In genomic region chr12:120265483-120266179, GRCh38 we compare ENCODE assay signal across 1 cellular context.
TF ChIP-seq lines count a peak whose summit lies in the region.

Gene PXN (minus strand): TSS chr12:120265730. CDS start chr12:120265629, 101 bp downstream.

TF ChIP-seq in K562, 482 proteins besides CTCF, POLR2A, EP300 and RAD21 (continued from another document and continues in another):
- TF ChIP-seq, protein P1, sequence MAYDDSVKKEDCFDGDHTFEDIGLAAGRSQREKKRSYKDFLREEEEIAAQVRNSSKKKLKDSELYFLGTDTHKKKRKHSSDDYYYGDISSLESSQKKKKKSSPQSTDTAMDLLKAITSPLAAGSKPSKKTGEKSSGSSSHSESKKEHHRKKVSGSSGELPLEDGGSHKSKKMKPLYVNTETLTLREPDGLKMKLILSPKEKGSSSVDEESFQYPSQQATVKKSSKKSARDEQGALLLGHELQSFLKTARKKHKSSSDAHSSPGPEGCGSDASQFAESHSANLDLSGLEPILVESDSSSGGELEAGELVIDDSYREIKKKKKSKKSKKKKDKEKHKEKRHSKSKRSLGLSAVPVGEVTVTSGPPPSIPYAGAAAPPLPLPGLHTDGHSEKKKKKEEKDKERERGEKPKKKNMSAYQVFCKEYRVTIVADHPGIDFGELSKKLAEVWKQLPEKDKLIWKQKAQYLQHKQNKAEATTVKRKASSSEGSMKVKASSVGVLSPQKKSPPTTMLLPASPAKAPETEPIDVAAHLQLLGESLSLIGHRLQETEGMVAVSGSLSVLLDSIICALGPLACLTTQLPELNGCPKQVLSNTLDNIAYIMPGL (CRISPR knock-in tag; IDR thresholded peaks at IDR 0.05), result no peak
- peak; percentile 88 for TF ChIP-seq PKNOX1 (IDR thresholded peaks at IDR 0.05)
- TF ChIP-seq NUFIP1 (IDR thresholded peaks at IDR 0.05; ENCODE audit: partially characterized antibody), result no peak
- TF ChIP-seq ZNF609 (CRISPR knock-in tag; IDR thresholded peaks at IDR 0.05; ENCODE audit: borderline replicate concordance), result no peak
- TF ChIP-seq SMARCC2 (IDR thresholded peaks at IDR 0.05; ENCODE audit: low read depth), result no peak
- 0 out of 2 replicates have a peak, but pooled peaks have one; percentile 10 for TF ChIP-seq ZBTB33 (CRISPR knock-in tag; IDR thresholded peaks at IDR 0.05)
- TF ChIP-seq ESRRA (IDR thresholded peaks at IDR 0.05; ENCODE audit: borderline replicate concordance, low read depth), result peak; percentile 83
- TF ChIP-seq DEAF1 (CRISPR knock-in tag; IDR thresholded peaks at IDR 0.05), result peak; percentile 82
- TF ChIP-seq ZBTB11 (CRISPR knock-in tag; IDR thresholded peaks at IDR 0.05), result peak in 1 of 3 experiments; percentile 77; a peak in 2 of 6 replicates
- TF ChIP-seq, protein P2, sequence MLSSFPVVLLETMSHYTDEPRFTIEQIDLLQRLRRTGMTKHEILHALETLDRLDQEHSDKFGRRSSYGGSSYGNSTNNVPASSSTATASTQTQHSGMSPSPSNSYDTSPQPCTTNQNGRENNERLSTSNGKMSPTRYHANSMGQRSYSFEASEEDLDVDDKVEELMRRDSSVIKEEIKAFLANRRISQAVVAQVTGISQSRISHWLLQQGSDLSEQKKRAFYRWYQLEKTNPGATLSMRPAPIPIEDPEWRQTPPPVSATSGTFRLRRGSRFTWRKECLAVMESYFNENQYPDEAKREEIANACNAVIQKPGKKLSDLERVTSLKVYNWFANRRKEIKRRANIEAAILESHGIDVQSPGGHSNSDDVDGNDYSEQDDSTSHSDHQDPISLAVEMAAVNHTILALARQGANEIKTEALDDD (IDR thresholded peaks at IDR 0.05), result no peak
- TF ChIP-seq NRF1 (conservative IDR thresholded peaks at IDR 0.05 in 1 of 2, IDR thresholded peaks at IDR 0.05 in 1 of 2), result peak; percentile 63
- TF ChIP-seq SPI1 (IDR thresholded peaks at IDR 0.05; ENCODE audit: borderline replicate concordance, low read depth, low read length), result no peak
- no peak for TF ChIP-seq HLTF (IDR thresholded peaks at IDR 0.05)
- no peak for TF ChIP-seq NFE2 (IDR thresholded peaks at IDR 0.05; ENCODE audit: low read depth)
- no peak for TF ChIP-seq CGGBP1 (CRISPR knock-in tag; IDR thresholded peaks at IDR 0.05)
- no peak for TF ChIP-seq ZNF512 (tag; IDR thresholded peaks at IDR 0.05)
- TF ChIP-seq, protein P3, sequence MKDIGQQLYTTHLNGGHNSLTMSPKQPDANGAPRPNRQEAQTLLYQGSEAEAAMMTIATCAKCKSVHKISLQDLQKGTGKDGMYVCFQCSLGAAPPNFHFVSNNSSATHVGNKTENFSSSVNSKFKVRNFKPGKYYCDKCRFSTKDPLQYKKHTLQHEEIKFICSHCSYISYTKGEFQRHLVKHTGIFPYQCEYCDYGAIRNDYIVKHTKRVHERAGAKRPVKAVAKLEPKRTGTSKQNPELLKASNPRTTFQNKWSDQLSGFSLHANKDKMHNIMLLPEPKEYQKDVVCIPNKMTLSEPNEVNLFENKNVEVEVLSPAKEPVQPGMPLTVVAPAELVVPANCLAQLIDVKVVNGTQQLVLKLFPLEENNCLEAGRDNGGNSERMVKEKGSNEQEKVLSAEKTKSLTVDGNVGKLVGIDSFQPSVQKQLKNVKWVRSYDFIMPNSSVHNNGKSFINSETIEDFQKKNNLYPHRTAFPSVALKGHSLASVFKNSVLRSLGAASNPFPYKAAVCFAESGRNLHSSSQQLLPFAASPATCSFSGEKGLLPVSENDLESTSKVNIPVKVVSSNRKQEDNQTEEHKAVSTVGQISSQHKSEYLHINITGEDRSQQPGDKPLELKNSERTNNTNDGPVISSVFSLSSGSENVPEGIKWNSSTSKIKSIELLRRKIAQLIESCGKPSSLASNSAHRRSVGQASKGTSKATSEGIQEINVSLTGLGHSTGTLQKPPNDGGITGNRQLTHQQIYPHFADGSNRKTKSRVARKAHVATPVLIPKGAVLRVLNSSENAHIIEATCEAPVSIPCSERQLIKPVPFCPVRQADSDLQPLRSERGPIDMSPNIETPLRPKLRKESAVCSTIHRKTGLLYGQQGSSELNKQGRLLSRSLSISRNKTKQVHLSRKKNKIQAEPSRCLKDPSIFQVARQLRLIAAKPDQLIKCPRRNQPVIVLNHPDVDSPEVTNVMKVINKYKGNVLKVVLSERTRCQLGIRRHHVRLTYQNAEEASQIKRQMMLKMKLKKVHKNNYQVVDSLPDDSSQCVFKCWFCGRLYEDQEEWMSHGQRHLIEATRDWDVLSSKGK (CRISPR knock-in tag; IDR thresholded peaks at IDR 0.05), result no peak
- TF ChIP-seq ZFX (CRISPR knock-in tag; IDR thresholded peaks at IDR 0.05), result peak; percentile 72
- TF ChIP-seq E2F5 (CRISPR knock-in tag; IDR thresholded peaks at IDR 0.05), result no peak
- TF ChIP-seq E2F8 (IDR thresholded peaks at IDR 0.05; ENCODE audit: low read depth, partially characterized antibody), result no peak
